ENCODE assay signal across 17 cellular contexts in genomic region chr13:28655566-28655965, GRCh38. TPM values are rescaled to one million over a fixed set of nuclear protein-coding genes. Genes with fewer than 3 reads are reported as not detected.
DNase-seq lines count a peak whose midpoint lies in the region; ATAC-seq and TF ChIP-seq lines count a peak whose summit lies in the region.
"Had no signal": no experiment of that assay in that cellular context is flagged by ENCODE, and none has a peak within 500 bp of the region (broad histone marks: within the 10 kb centered on the region; RNA-seq: fewer than 3 reads in every experiment).

No MANE protein-coding gene starts in this region.

- no peaks in the 10 kb centered on the region for H3K27me3 ChIP-seq in heart left ventricle
- no peaks in the 10 kb centered on the region for H3K27me3 ChIP-seq in right cardiac atrium (ENCODE audit: control insufficient read depth, insufficient read depth)
- H3K27me3 ChIP-seq in BE2C = no peaks in the 10 kb centered on the region
- H3K27me3 ChIP-seq: SJCRH30, transverse colon had no signal

- no peak for TF ChIP-seq CTCF in heart left ventricle (IDR thresholded peaks at IDR 0.05)
- no peak for TF ChIP-seq CTCF in type B pancreatic cell (conservative IDR thresholded peaks at IDR 0.05)
- no peak for TF ChIP-seq CTCF in BE2C (IDR thresholded peaks at IDR 0.05; ENCODE audit: low read depth, low read length)

- CTCF ChIA-PET in activated CD4-positive, alpha-beta T cell treated with anti-CD3 and anti-CD28 coated beads, Interleukin-2, amount 10 ng/mL, durations not matched to agents 7 days and 5 days (lab: Charles Lee) = interaction anchor here (0.6 to 1.9 kb wide), 3 partner anchors 11 to 1372 kb away, joined by 3 to 5 read pairs (median 3); no protein-coding TSS in a partner anchor

- H3K36me3 Mint-ChIP-seq in activated T-helper 17 cell treated with anti-CD3 and anti-CD28 coated beads, Interleukin-2, amount 50 U/mL, for 72 hours (ENCODE audit: low read depth) = peaks cover 45% of the 10 kb centered on the region
- peaks cover 7% of the 10 kb centered on the region for H3K36me3 Mint-ChIP-seq in type B pancreatic cell
- peaks cover 23% of the 10 kb centered on the region for H3K36me3 Mint-ChIP-seq in activated CD4-positive, alpha-beta T cell treated with anti-CD3 and anti-CD28 coated beads, Interleukin-2, amount 10 ng/mL, durations not matched to agents 7 days and 5 days (ENCODE audit: low read depth)

- POLR2A ChIA-PET in activated CD4-positive, alpha-beta T cell treated with anti-CD3 and anti-CD28 coated beads, Interleukin-2, amount 10 ng/mL, durations not matched to agents 7 days and 5 days (lab: Charles Lee) = no interaction called here

- peaks cover 0 to 12% (median 0%) of the 10 kb centered on the region in 9 donors for H3K36me3 ChIP-seq in heart left ventricle
- peaks cover 8% of the 10 kb centered on the region; the same call in 1 of the 2 replicates for H3K36me3 ChIP-seq in BE2C
- H3K36me3 ChIP-seq: SJCRH30, transverse colon, WERI-Rb-1 had no signal

- H3K4me1 Mint-ChIP-seq in activated T-helper 17 cell treated with anti-CD3 and anti-CD28 coated beads, Interleukin-2, amount 50 U/mL, for 72 hours = peaks cover 34% of the 10 kb centered on the region
- peaks cover 36% of the 10 kb centered on the region for H3K4me1 Mint-ChIP-seq in type B pancreatic cell (ENCODE audit: unreplicated experiment)
- peaks cover 46% of the 10 kb centered on the region for H3K4me1 Mint-ChIP-seq in activated CD4-positive, alpha-beta T cell treated with anti-CD3 and anti-CD28 coated beads, Interleukin-2, amount 10 ng/mL, durations not matched to agents 7 days and 5 days

- H3K4me3 ChIP-seq in heart left ventricle = no peak overlapping the region
- no peak overlapping the region for H3K4me3 ChIP-seq in right cardiac atrium (ENCODE audit: low read length)
- H3K4me3 ChIP-seq in BE2C (ENCODE audit: low read depth, low read length) = no peak overlapping the region
- H3K4me3 ChIP-seq: K562, SJCRH30, transverse colon had no signal

- no peak for ATAC-seq in heart left ventricle
- ATAC-seq in right cardiac atrium = no peak
- no peak for ATAC-seq in activated T-helper 17 cell treated with anti-CD3 and anti-CD28 coated beads, Interleukin-2, amount 50 U/mL, for 72 hours (replicated peaks)
- ATAC-seq: K562 had no signal

- H3K27ac Mint-ChIP-seq in activated T-helper 17 cell treated with anti-CD3 and anti-CD28 coated beads, Interleukin-2, amount 50 U/mL, for 72 hours = peak overlapping the region; percentile 2
- H3K27ac Mint-ChIP-seq in type B pancreatic cell = peak overlapping the region; percentile 4
- no peak overlapping the region for H3K27ac Mint-ChIP-seq in activated CD4-positive, alpha-beta T cell treated with anti-CD3 and anti-CD28 coated beads, Interleukin-2, amount 10 ng/mL, durations not matched to agents 7 days and 5 days

- H3K27me3 Mint-ChIP-seq in activated T-helper 17 cell treated with anti-CD3 and anti-CD28 coated beads, Interleukin-2, amount 50 U/mL, for 72 hours = no peaks in the 10 kb centered on the region
- no peaks in the 10 kb centered on the region for H3K27me3 Mint-ChIP-seq in type B pancreatic cell
- no peaks in the 10 kb centered on the region for H3K27me3 Mint-ChIP-seq in activated CD4-positive, alpha-beta T cell treated with anti-CD3 and anti-CD28 coated beads, Interleukin-2, amount 10 ng/mL, durations not matched to agents 7 days and 5 days

- no peak for TF ChIP-seq POLR2A in heart left ventricle (IDR thresholded peaks at IDR 0.05)

- H3K9me3 ChIP-seq in heart left ventricle = no peaks in the 10 kb centered on the region
- H3K9me3 ChIP-seq in right cardiac atrium (ENCODE audit: control insufficient read depth, low read length) = no peaks in the 10 kb centered on the region
- H3K9me3 ChIP-seq in BE2C = no peaks in the 10 kb centered on the region
- H3K9me3 ChIP-seq: SJCRH30, transverse colon had no signal

- peaks cover 6 to 53% (median 32%) of the 10 kb centered on the region in 12 donors for H3K4me1 ChIP-seq in heart left ventricle
- peaks cover 5% of the 10 kb centered on the region for H3K4me1 ChIP-seq in right cardiac atrium (ENCODE audit: control insufficient read depth, insufficient read depth, low read length)
- peaks cover 6% of the 10 kb centered on the region for H3K4me1 ChIP-seq in BE2C
- H3K4me1 ChIP-seq: SJCRH30 had no signal

- intact Hi-C loops in heart left ventricle (cut with DNase I) = loop anchor here in 1 of 10 donors (10.0 kb wide), 2 partner anchors 161 to 521 kb away; partner anchors contain the start of genes FLT1 and PAN3
- intact Hi-C loops in right cardiac atrium (cut with DNase I) = no loop called here

- 53 to 82% (median 66%) methylated on average over 3 of the region's 3 CpGs for WGBS in heart left ventricle, 4 donors
- 71% methylated on average over 3 of the region's 3 CpGs for WGBS in right cardiac atrium

- H3K27ac ChIP-seq in heart left ventricle (peak overlapping the region in 8 of 12 donors; percentile 7 to 99 (median 96)), right cardiac atrium (ENCODE audit: low read length) (no peak overlapping the region)
- H3K27ac ChIP-seq: SJCRH30, transverse colon, WERI-Rb-1 had no signal

- no peak overlapping the region for H3K4me3 Mint-ChIP-seq in activated T-helper 17 cell treated with anti-CD3 and anti-CD28 coated beads, Interleukin-2, amount 50 U/mL, for 72 hours
- H3K4me3 Mint-ChIP-seq in type B pancreatic cell = peak overlapping the region; percentile 23
- H3K4me3 Mint-ChIP-seq in activated CD4-positive, alpha-beta T cell treated with anti-CD3 and anti-CD28 coated beads, Interleukin-2, amount 10 ng/mL, durations not matched to agents 7 days and 5 days = no peak overlapping the region

- DNase-seq in heart left ventricle (no peak), right cardiac atrium (no peak), hepatic stellate cell (ENCODE audit: low spot score) (peak; percentile 22), type B pancreatic cell (ENCODE audit: extremely low spot score, unreplicated experiment) (no peak), SHP77 treated with DMSO at 0.1 percent for 48 hours (lab: John Stamatoyannopoulos, UW) (no peak), BE2C (no peak)
- no peak for DNase-seq in activated CD4-positive, alpha-beta T cell treated with anti-CD3 and anti-CD28 coated beads, Interleukin-2, amount 10 ng/mL, durations not matched to agents 7 days and 5 days
- DNase-seq: ACHN, activated T-cell treated with anti-CD3 and anti-CD28 coated beads for 4 hours, anterior cingulate cortex, GF-D8, NCI-H187 treated with DMSO at 0.1 percent for 48 hours, transverse colon, WERI-Rb-1 had no signal

- H3K9me3 Mint-ChIP-seq in activated T-helper 17 cell treated with anti-CD3 and anti-CD28 coated beads, Interleukin-2, amount 50 U/mL, for 72 hours = no peaks in the 10 kb centered on the region
- H3K9me3 Mint-ChIP-seq in type B pancreatic cell = no peaks in the 10 kb centered on the region
- H3K9me3 Mint-ChIP-seq in activated CD4-positive, alpha-beta T cell treated with anti-CD3 and anti-CD28 coated beads, Interleukin-2, amount 10 ng/mL, durations not matched to agents 7 days and 5 days = no peaks in the 10 kb centered on the region

RNA-seq across cellular contexts. Expression of gene POMP, which starts 3.4 kb away (rescaled TPM):
- 100 to 1,000 TPM in 5 of 9 donors, 10 to 100 TPM in 4; 87.8 to 120 (median 102) TPM for total RNA-seq in heart left ventricle
- 100 to 1,000 TPM; 134 to 149 TPM for polyA plus RNA-seq in heart left ventricle
- 100 to 1,000 TPM in 1 of 4 donors, 10 to 100 TPM in 3; 75.3 to 101 (median 96.8) TPM for total RNA-seq in right cardiac atrium
- 147 TPM for polyA plus RNA-seq in right cardiac atrium
- 100 to 1,000 TPM in 1 of 2 donors, 10 to 100 TPM in 1; 71.3 to 101 TPM for total RNA-seq in activated T-helper 17 cell treated with anti-CD3 and anti-CD28 coated beads, Interleukin-2, amount 50 U/mL, for 72 hours
- 59.4 and 65.0 TPM in 2 replicates for total RNA-seq in type B pancreatic cell (ENCODE audit: low replicate concordance)
- total RNA-seq in activated CD4-positive, alpha-beta T cell treated with anti-CD3 and anti-CD28 coated beads, Interleukin-2, amount 10 ng/mL, durations not matched to agents 7 days and 5 days = 10 to 100 TPM; 66.7 to 67.8 TPM
- polyA plus RNA-seq in BE2C (2012; ENCODE audit: insufficient read depth, insufficient read length, low read depth) = 126 TPM
